Comparison of ENCODE assay signal across 12 cellular contexts in the genomic region with DNA sequence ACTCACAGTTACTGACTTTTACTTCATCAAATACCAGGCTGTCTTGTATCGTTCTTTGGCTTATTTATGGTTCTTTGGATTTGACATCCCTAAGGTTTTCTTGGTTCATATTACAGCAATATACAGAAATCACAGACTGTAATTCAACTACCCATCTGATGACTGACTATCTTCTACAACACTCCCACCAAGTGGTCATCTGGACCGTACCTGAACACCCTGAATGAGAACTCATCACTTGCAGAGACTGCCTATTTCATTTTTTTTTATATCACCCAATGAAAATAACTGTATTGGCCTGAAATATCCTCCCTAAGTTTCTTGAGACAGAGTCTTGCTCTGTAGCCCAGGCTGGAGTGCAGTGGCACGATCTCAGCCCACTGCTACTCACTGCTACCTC. TPM values are rescaled to one million over a fixed set of nuclear protein-coding genes. Genes with fewer than 3 reads are reported as not detected.
DNase-seq lines count a peak whose midpoint lies in the region; ATAC-seq, FAIRE-seq and TF ChIP-seq lines count a peak whose summit lies in the region.
"Had no signal": no experiment of that assay in that cellular context is flagged by ENCODE, and none has a peak within 500 bp of the region (broad histone marks: within the 10 kb centered on the region; RNA-seq: fewer than 3 reads in every experiment).

No MANE protein-coding gene starts in this region.

- no peaks in the 10 kb centered on the region for H3K36me3 Mint-ChIP-seq in activated naive CD8-positive, alpha-beta T cell treated with anti-CD3 and anti-CD28 coated beads, Interleukin-2, amount 10 ng/mL, durations not matched to agents 7 days and 5 days
- H3K36me3 Mint-ChIP-seq in activated naive CD8-positive, alpha-beta T cell treated with anti-CD3 and anti-CD28 coated beads, Interleukin-2, amount 50 U/mL, for 24 hours (ENCODE audit: low read depth): no peaks in the 10 kb centered on the region
- no peaks in the 10 kb centered on the region for H3K36me3 Mint-ChIP-seq in stimulated activated naive B cell treated with anti-CD40 and anti-IgM and Interleukin-4, amounts not matched to agents 10 μg/mL and 1 μg/mL and 100 μg/mL, for 72 hours

- H3K27ac Mint-ChIP-seq in activated naive CD8-positive, alpha-beta T cell treated with anti-CD3 and anti-CD28 coated beads, Interleukin-2, amount 10 ng/mL, durations not matched to agents 7 days and 5 days: no peak overlapping the region
- H3K27ac Mint-ChIP-seq in activated naive CD8-positive, alpha-beta T cell treated with anti-CD3 and anti-CD28 coated beads, Interleukin-2, amount 50 U/mL, for 24 hours: no peak overlapping the region
- no peak overlapping the region for H3K27ac Mint-ChIP-seq in stimulated activated naive B cell treated with anti-CD40 and anti-IgM and Interleukin-4, amounts not matched to agents 10 μg/mL and 1 μg/mL and 100 μg/mL, for 72 hours

- no peaks in the 10 kb centered on the region for H3K36me3 ChIP-seq in thyroid gland

- TF ChIP-seq CTCF in foreskin keratinocyte (conservative IDR thresholded peaks at IDR 0.05) (peak; percentile 31), thyroid gland (IDR thresholded peaks at IDR 0.05) (peak in 2 of 6 experiments; percentile 12 to 18)

- peaks cover 3% of the 10 kb centered on the region for H3K27me3 Mint-ChIP-seq in activated naive CD8-positive, alpha-beta T cell treated with anti-CD3 and anti-CD28 coated beads, Interleukin-2, amount 10 ng/mL, durations not matched to agents 7 days and 5 days
- peaks cover 2% of the 10 kb centered on the region for H3K27me3 Mint-ChIP-seq in activated naive CD8-positive, alpha-beta T cell treated with anti-CD3 and anti-CD28 coated beads, Interleukin-2, amount 50 U/mL, for 24 hours
- peaks cover 0 to 4% of the 10 kb centered on the region in 2 donors for H3K27me3 Mint-ChIP-seq in stimulated activated naive B cell treated with anti-CD40 and anti-IgM and Interleukin-4, amounts not matched to agents 10 μg/mL and 1 μg/mL and 100 μg/mL, for 72 hours

- ATAC-seq in activated naive CD8-positive, alpha-beta T cell treated with anti-CD3 and anti-CD28 coated beads, Interleukin-2, amount 10 ng/mL, durations not matched to agents 7 days and 5 days (ENCODE audit: low read depth): peak; percentile 42
- ATAC-seq in activated naive CD8-positive, alpha-beta T cell treated with anti-CD3 and anti-CD28 coated beads, Interleukin-2, amount 50 U/mL, for 24 hours: no peak
- ATAC-seq in foreskin keratinocyte (no peak), GM21526 (IDR thresholded peaks at IDR 0.05; ENCODE audit: low FRiP score, unreplicated experiment) (no peak)
- ATAC-seq in stimulated activated naive B cell treated with anti-CD40 and anti-IgM and Interleukin-4, amounts not matched to agents 10 μg/mL and 1 μg/mL and 100 μg/mL, for 72 hours (replicated peaks): peak; percentile 59 to 63

- no peak overlapping the region for H3K27ac ChIP-seq in foreskin keratinocyte
- H3K27ac ChIP-seq in thyroid gland: no peak overlapping the region

- TF ChIP-seq POLR2A in thyroid gland (IDR thresholded peaks at IDR 0.05): no peak

- peaks cover 7% of the 10 kb centered on the region for H3K4me1 Mint-ChIP-seq in activated naive CD8-positive, alpha-beta T cell treated with anti-CD3 and anti-CD28 coated beads, Interleukin-2, amount 10 ng/mL, durations not matched to agents 7 days and 5 days
- peaks cover 21% of the 10 kb centered on the region for H3K4me1 Mint-ChIP-seq in activated naive CD8-positive, alpha-beta T cell treated with anti-CD3 and anti-CD28 coated beads, Interleukin-2, amount 50 U/mL, for 24 hours
- H3K4me1 Mint-ChIP-seq in stimulated activated naive B cell treated with anti-CD40 and anti-IgM and Interleukin-4, amounts not matched to agents 10 μg/mL and 1 μg/mL and 100 μg/mL, for 72 hours: peaks cover 2 to 7% of the 10 kb centered on the region in 2 donors

- in situ Hi-C loops in SK-MEL-5 (cut with HindIII; ENCODE audit: low pct_unique_long_range_greater_than_20kb, low sequenced_read_pairs): no loop called here

- no peak overlapping the region for H3K4me3 Mint-ChIP-seq in activated naive CD8-positive, alpha-beta T cell treated with anti-CD3 and anti-CD28 coated beads, Interleukin-2, amount 10 ng/mL, durations not matched to agents 7 days and 5 days
- H3K4me3 Mint-ChIP-seq in activated naive CD8-positive, alpha-beta T cell treated with anti-CD3 and anti-CD28 coated beads, Interleukin-2, amount 50 U/mL, for 24 hours: no peak overlapping the region
- H3K4me3 Mint-ChIP-seq in stimulated activated naive B cell treated with anti-CD40 and anti-IgM and Interleukin-4, amounts not matched to agents 10 μg/mL and 1 μg/mL and 100 μg/mL, for 72 hours: no peak overlapping the region
- H3K4me3 Mint-ChIP-seq: T-helper 2 cell treated with Interferon-gamma antibody and Interleukin-4, amounts not matched to agents 5 μg/mL and 100 μg/mL, for 36 hours had no signal

- peaks cover 25% of the 10 kb centered on the region for H3K4me1 ChIP-seq in foreskin keratinocyte
- peaks cover 7 to 11% of the 10 kb centered on the region in 2 donors for H3K4me1 ChIP-seq in thyroid gland

- H3K9me3 Mint-ChIP-seq in activated naive CD8-positive, alpha-beta T cell treated with anti-CD3 and anti-CD28 coated beads, Interleukin-2, amount 10 ng/mL, durations not matched to agents 7 days and 5 days: no peaks in the 10 kb centered on the region
- H3K9me3 Mint-ChIP-seq in activated naive CD8-positive, alpha-beta T cell treated with anti-CD3 and anti-CD28 coated beads, Interleukin-2, amount 50 U/mL, for 24 hours: no peaks in the 10 kb centered on the region
- no peaks in the 10 kb centered on the region for H3K9me3 Mint-ChIP-seq in stimulated activated naive B cell treated with anti-CD40 and anti-IgM and Interleukin-4, amounts not matched to agents 10 μg/mL and 1 μg/mL and 100 μg/mL, for 72 hours

- H3K27me3 ChIP-seq in foreskin keratinocyte (no peaks in the 10 kb centered on the region), thyroid gland (no peaks in the 10 kb centered on the region)

- WGBS in thyroid gland, 2 donors: 72 to 81% methylated on average over 3 of the region's 3 CpGs

- DNase-seq in activated naive CD8-positive, alpha-beta T cell treated with anti-CD3 and anti-CD28 coated beads, Interleukin-2, amount 10 ng/mL, durations not matched to agents 7 days and 5 days: no peak
- no peak for DNase-seq in activated naive CD8-positive, alpha-beta T cell treated with anti-CD3 and anti-CD28 coated beads, Interleukin-2, amount 50 U/mL, for 24 hours
- DNase-seq in SK-MEL-5 (ENCODE audit: low read depth, low spot score): peak; percentile 43
- no peak for DNase-seq in foreskin keratinocyte
- DNase-seq in stimulated activated naive B cell treated with anti-CD40 and anti-IgM and Interleukin-4, amounts not matched to agents 10 μg/mL and 1 μg/mL and 100 μg/mL, for 72 hours: no peak
- no peak for DNase-seq in frontal cortex (ENCODE audit: low spot score in 2 of 2)
- no peak for DNase-seq in thyroid gland
- DNase-seq: activated CD8-positive, alpha-beta memory T cell treated with anti-CD3 and anti-CD28 coated beads, Interleukin-2, amount 50 U/mL, for 4 hours; NCI-H1048 had no signal

- H3K4me3 ChIP-seq in thyroid gland (replicated peaks in 1 of 3): no peak overlapping the region

- no peak for FAIRE-seq in frontal cortex (lab: Jason Lieb, UNC)
- FAIRE-seq: G401.6 had no signal

- POLR2A ChIA-PET in activated naive CD8-positive, alpha-beta T cell treated with anti-CD3 and anti-CD28 coated beads, Interleukin-2, amount 10 ng/mL, durations not matched to agents 7 days and 5 days (lab: Charles Lee): no interaction called here

- H3K9me3 ChIP-seq in thyroid gland: no peaks in the 10 kb centered on the region

- intact Hi-C loops in thyroid gland (cut with DNase I): no loop called here

RNA-seq across cellular contexts. Expression of a gene that starts 9.5 kb away (rescaled TPM):
- total RNA-seq in activated naive CD8-positive, alpha-beta T cell treated with anti-CD3 and anti-CD28 coated beads, Interleukin-2, amount 10 ng/mL, durations not matched to agents 7 days and 5 days: under 1 TPM; 0.30 to 0.34 TPM
- total RNA-seq in SK-MEL-5 (2014; rRNA removed; shearing (Covaris generic)): not detected in 2 replicates
- polyA plus RNA-seq in SK-MEL-5 (2015; cell fraction: cytosol; rRNA removed): 0.06 TPM in 1 of 2 replicates, not detected in the other
- not detected in 2 replicates for polyA plus RNA-seq in SK-MEL-5 (2015; cell fraction: nucleus; rRNA removed)
- total RNA-seq in foreskin keratinocyte (not detected in 2 replicates), frontal cortex (0.41 TPM), thyroid gland (not detected)
- polyA plus RNA-seq in foreskin keratinocyte: not detected in 2 replicates

RNA-seq across cellular contexts. Expression of a gene that starts 58.2 kb away (rescaled TPM):
- total RNA-seq in activated naive CD8-positive, alpha-beta T cell treated with anti-CD3 and anti-CD28 coated beads, Interleukin-2, amount 10 ng/mL, durations not matched to agents 7 days and 5 days: 10 to 100 TPM; 29.1 to 30.3 TPM
- 1.2 and 2.5 TPM in 2 replicates for total RNA-seq in SK-MEL-5 (2014; rRNA removed; shearing (Covaris generic))
- 0.86 and 1.5 TPM in 2 replicates for polyA plus RNA-seq in SK-MEL-5 (2015; cell fraction: cytosol; rRNA removed)
- polyA plus RNA-seq in SK-MEL-5 (2015; cell fraction: nucleus; rRNA removed): 1.2 and 2.1 TPM in 2 replicates
- total RNA-seq in foreskin keratinocyte (0.25 and 0.44 TPM in 2 replicates), frontal cortex (6.5 TPM), thyroid gland (1 to 10 TPM; 1.4 to 3.0 (median 2.5) TPM)
- 0.19 and 0.32 TPM in 2 replicates for polyA plus RNA-seq in foreskin keratinocyte

Comparison
In these comparisons a context has a peak if more than half of its experiments do, and no peak if none do; other contexts are left out.
1. ATAC-seq: peak in activated naive CD8-positive, alpha-beta T cell treated with anti-CD3 and anti-CD28 coated beads, Interleukin-2, amount 10 ng/mL, durations not matched to agents 7 days and 5 days (single experiment) and stimulated activated naive B cell treated with anti-CD40 and anti-IgM and Interleukin-4, amounts not matched to agents 10 μg/mL and 1 μg/mL and 100 μg/mL, for 72 hours (2 of 2); none in activated naive CD8-positive, alpha-beta T cell treated with anti-CD3 and anti-CD28 coated beads, Interleukin-2, amount 50 U/mL, for 24 hours (single experiment), foreskin keratinocyte (single experiment) and GM21526 (single experiment).